8 cellular contexts compared by ENCODE assay signal in genomic region chr10:60099998-60100747, GRCh38.
DNase-seq lines count a peak whose midpoint lies in the region; ATAC-seq, FAIRE-seq and TF ChIP-seq lines count a peak whose summit lies in the region.

No MANE protein-coding gene starts in this region.

- H3K4me1 ChIP-seq in adrenal gland (replicated peaks in 1 of 2) (no peaks in the 10 kb centered on the region), sigmoid colon (peaks cover 0 to 9% (median 3%) of the 10 kb centered on the region in 4 donors)

- peak; percentile 71 for FAIRE-seq in GM19239 (lab: Jason Lieb, UNC)

- H3K27me3 ChIP-seq in adrenal gland = no peaks in the 10 kb centered on the region
- no peaks in the 10 kb centered on the region for H3K27me3 ChIP-seq in sigmoid colon

- no peaks in the 10 kb centered on the region for H3K9me3 ChIP-seq in adrenal gland (replicated peaks in 1 of 3)
- no peaks in the 10 kb centered on the region for H3K9me3 ChIP-seq in sigmoid colon

- 47 to 67% (median 55%) methylated on average over 2 of the region's 2 CpGs for WGBS in adrenal gland, 4 donors
- 65 to 70% methylated on average over 2 of the region's 2 CpGs for WGBS in sigmoid colon, 2 donors

- H3K4me3 ChIP-seq in adrenal gland (no peak overlapping the region), sigmoid colon (no peak overlapping the region)

- TF ChIP-seq EP300 in sigmoid colon (IDR thresholded peaks at IDR 0.05) = no peak

- H3K36me3 ChIP-seq in adrenal gland (replicated peaks in 1 of 2) (no peaks in the 10 kb centered on the region), sigmoid colon (no peaks in the 10 kb centered on the region)

- TF ChIP-seq POLR2A in adrenal gland (IDR thresholded peaks at IDR 0.05) (no peak), sigmoid colon (IDR thresholded peaks at IDR 0.05) (no peak)

- no peak overlapping the region for H3K27ac ChIP-seq in adrenal gland
- no peak overlapping the region for H3K27ac ChIP-seq in sigmoid colon

- peak; percentile 67 for ATAC-seq in left ventricle myocardium superior

- intact Hi-C loops in adrenal gland (cut with DNase I) (loop anchor here in 1 of 2 donors (5.0 to 10.0 kb wide), 2 partner anchors 107 to 335 kb away; no protein-coding TSS in a partner anchor), left ventricle myocardium superior (cut with micrococcal nuclease) (loop anchor here (5.0 to 10.0 kb wide), 3 partner anchors 107 to 545 kb away; no protein-coding TSS in a partner anchor), sigmoid colon (cut with DNase I) (loop anchor here (1.0 to 5.0 kb wide), 4 partner anchors 108 to 547 kb away; no protein-coding TSS in a partner anchor), posterior vena cava (cut with DNase I) (loop anchor here (5.0 kb wide), 2 partner anchors 102 to 107 kb away; no protein-coding TSS in a partner anchor)

- peak; percentile 66 for DNase-seq in CD1c-positive myeloid dendritic cell (ENCODE audit: extremely low spot score)
- DNase-seq in GM19239 (ENCODE audit: insufficient read length, low spot score) = no peak
- DNase-seq in NCI-H146 treated with DMSO at 0.1 percent for 48 hours (lab: John Stamatoyannopoulos, UW; ENCODE audit: unreplicated experiment) = peak; percentile 20
- peak in 1 of 7 donors; percentile 11 for DNase-seq in adrenal gland
- no peak for DNase-seq in left ventricle myocardium superior
- DNase-seq in sigmoid colon = no peak
- no peak for DNase-seq in HK-2 (ENCODE audit: unreplicated experiment)
- no peak for DNase-seq in posterior vena cava (ENCODE audit: low spot score)

- TF ChIP-seq CTCF in adrenal gland (IDR thresholded peaks at IDR 0.05) = peak; percentile 42 to 70 (median 62)
- peak; percentile 16 to 44 (median 42) for TF ChIP-seq CTCF in sigmoid colon (IDR thresholded peaks at IDR 0.05)

Comparison
In these comparisons a context has a peak if more than half of its experiments do, and no peak if none do; other contexts are left out.
1. DNase-seq: peak in CD1c-positive myeloid dendritic cell (single experiment) and NCI-H146 treated with DMSO at 0.1 percent for 48 hours (single experiment); none in GM19239 (single experiment), left ventricle myocardium superior (single experiment), sigmoid colon (single experiment), HK-2 (single experiment) and posterior vena cava (single experiment).